In the genomic region with DNA sequence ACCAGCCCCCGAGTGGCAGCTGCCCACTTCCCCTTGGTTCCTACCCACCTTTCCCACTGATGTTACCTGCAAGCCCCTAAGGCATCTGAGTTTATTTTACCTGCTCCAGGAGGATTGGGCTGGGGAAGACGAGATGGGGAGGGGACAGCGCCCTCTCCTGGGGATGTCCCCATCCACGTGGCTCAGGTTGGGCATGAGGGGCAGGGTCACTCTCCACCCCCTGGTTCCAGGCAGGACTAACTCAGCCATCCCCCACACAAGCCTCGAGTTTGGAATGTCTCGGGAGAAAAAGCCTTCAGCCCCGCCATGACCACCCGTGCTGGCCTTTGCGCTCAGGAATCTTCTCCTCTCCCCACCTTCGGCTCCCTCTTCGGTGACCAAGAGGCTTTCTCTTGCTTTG, we compare ENCODE assay signal across 10 cellular contexts.
A peak's percentile ranks its signal among the peaks of the same experiment; 100 is the strongest.
DNase-seq lines count a peak whose midpoint lies in the region; ATAC-seq and TF ChIP-seq lines count a peak whose summit lies in the region.
"Had no signal": no experiment of that assay in that cellular context is flagged by ENCODE, and none has a peak within 500 bp of the region (broad histone marks: within the 10 kb centered on the region; RNA-seq: fewer than 3 reads in every experiment).

No MANE protein-coding gene starts in this region.

- no peaks in the 10 kb centered on the region for H3K9me3 Mint-ChIP-seq in endothelial cell (ENCODE audit: unreplicated experiment)
- H3K9me3 Mint-ChIP-seq in activated naive CD4-positive, alpha-beta T cell treated with anti-CD3 and anti-CD28 coated beads, Interleukin-2, amount 50 U/mL, for 72 hours = no peaks in the 10 kb centered on the region

- H3K27ac Mint-ChIP-seq in endothelial cell (ENCODE audit: unreplicated experiment) = no peak overlapping the region
- H3K27ac Mint-ChIP-seq in activated naive CD4-positive, alpha-beta T cell treated with anti-CD3 and anti-CD28 coated beads, Interleukin-2, amount 50 U/mL, for 72 hours = no peak overlapping the region

- H3K27me3 Mint-ChIP-seq in endothelial cell (ENCODE audit: unreplicated experiment) = peaks cover 8% of the 10 kb centered on the region

- TF ChIP-seq CTCF in Loucy (conservative IDR thresholded peaks at IDR 0.05; ENCODE audit: low read length) (peak; percentile 66), endothelial cell (IDR thresholded peaks at IDR 0.05; ENCODE audit: unreplicated experiment) (peak; percentile 51), neutrophil (IDR thresholded peaks at IDR 0.05) (no peak)

- no peaks in the 10 kb centered on the region for H3K79me2 ChIP-seq in Loucy (ENCODE audit: insufficient read depth, low read length)

- H3K36me3 Mint-ChIP-seq in endothelial cell (ENCODE audit: low read depth, unreplicated experiment) = peaks cover 3% of the 10 kb centered on the region
- H3K36me3 Mint-ChIP-seq in activated naive CD4-positive, alpha-beta T cell treated with anti-CD3 and anti-CD28 coated beads, Interleukin-2, amount 50 U/mL, for 72 hours = no peaks in the 10 kb centered on the region

- ATAC-seq in GM19467 (IDR thresholded peaks at IDR 0.05; ENCODE audit: unreplicated experiment) = no peak
- ATAC-seq in activated naive CD4-positive, alpha-beta T cell treated with anti-CD3 and anti-CD28 coated beads, Interleukin-2, amount 50 U/mL, for 72 hours = no peak

- peak overlapping the region; percentile 94 to 100 (median 98) for H3K27ac ChIP-seq in BLaER1 treated with 17β-estradiol and CSF1 and Interleukin-3, amounts not matched to agents 10 nM and 100 nM
- H3K27ac ChIP-seq in neutrophil = peak overlapping the region; percentile 78

- H3F3A ChIP-seq in Loucy (ENCODE audit: low read depth) = no peaks in the 10 kb centered on the region

- peaks cover 47 to 100% (median 97%) of the 10 kb centered on the region in 10 experiments for H3K4me1 ChIP-seq in BLaER1 treated with 17β-estradiol and CSF1 and Interleukin-3, amounts not matched to agents 10 nM and 100 nM
- H3K4me1 ChIP-seq in Loucy (ENCODE audit: insufficient read depth, low read length, poor library complexity, severe bottlenecking) = no peaks in the 10 kb centered on the region
- peaks cover 22 to 24% of the 10 kb centered on the region in 2 experiments for H3K4me1 ChIP-seq in neutrophil (ENCODE audit: control insufficient read depth in 1 of 2, insufficient read depth in 1 of 2, low read depth in 1 of 2, low read length in 1 of 2)

- no peaks in the 10 kb centered on the region for H3K9me2 ChIP-seq in Loucy (replicated peaks; ENCODE audit: low read depth, low read length)

- H3K4me2 ChIP-seq in BLaER1 treated with 17β-estradiol and CSF1 and Interleukin-3, amounts not matched to agents 10 nM and 100 nM = peak overlapping the region; percentile 85 to 100 (median 95)
- no peak overlapping the region for H3K4me2 ChIP-seq in Loucy (ENCODE audit: low read depth, low read length, poor library complexity, severe bottlenecking)

- no peak overlapping the region for H2AFZ ChIP-seq in Loucy (ENCODE audit: low read length)

- H3K27me3 ChIP-seq in BLaER1 treated with 17β-estradiol and CSF1 and Interleukin-3, amounts not matched to agents 10 nM and 100 nM = no peaks in the 10 kb centered on the region
- no peaks in the 10 kb centered on the region for H3K27me3 ChIP-seq in Loucy (ENCODE audit: insufficient read depth, low read length, poor library complexity, severe bottlenecking)
- H3K27me3 ChIP-seq in neutrophil = no peaks in the 10 kb centered on the region

- H3K36me3 ChIP-seq in BLaER1 treated with 17β-estradiol and CSF1 and Interleukin-3, amounts not matched to agents 10 nM and 100 nM = peaks cover 22 to 96% (median 82%) of the 10 kb centered on the region in 11 experiments
- H3K36me3 ChIP-seq in Loucy (ENCODE audit: insufficient read depth, low read length) (no peaks in the 10 kb centered on the region), neutrophil (no peaks in the 10 kb centered on the region)

- H4K20me1 ChIP-seq in BLaER1 treated with 17β-estradiol and CSF1 and Interleukin-3, amounts not matched to agents 10 nM and 100 nM = peaks cover 0 to 17% (median 0%) of the 10 kb centered on the region in 11 experiments; a peak in 3 of 22 replicates
- H4K20me1 ChIP-seq in Loucy (ENCODE audit: insufficient read depth, low read length, poor library complexity, severe bottlenecking) = no peaks in the 10 kb centered on the region

- H3K4me3 Mint-ChIP-seq in endothelial cell (ENCODE audit: unreplicated experiment) = no peak overlapping the region

- H3K9me3 ChIP-seq in BLaER1 treated with 17β-estradiol and CSF1 and Interleukin-3, amounts not matched to agents 10 nM and 100 nM (replicated peaks in 1 of 11) = no peaks in the 10 kb centered on the region
- no peaks in the 10 kb centered on the region for H3K9me3 ChIP-seq in Loucy (ENCODE audit: insufficient read depth, low read depth, low read length)
- no peaks in the 10 kb centered on the region for H3K9me3 ChIP-seq in neutrophil

- peak overlapping the region in 3 of 10 experiments; percentile 2 to 23 (median 10); a peak in 4 of 20 replicates for H3K4me3 ChIP-seq in BLaER1 treated with 17β-estradiol and CSF1 and Interleukin-3, amounts not matched to agents 10 nM and 100 nM
- H3K4me3 ChIP-seq in Loucy (ENCODE audit: low read length, poor library complexity, severe bottlenecking) (no peak overlapping the region), neutrophil (ENCODE audit: low read depth in 1 of 2, low read length in 1 of 2) (peak overlapping the region in 1 of 2 experiments; percentile 51)

- no peaks in the 10 kb centered on the region for H3K4me1 Mint-ChIP-seq in endothelial cell (ENCODE audit: unreplicated experiment)

- DNase-seq in endothelial cell (ENCODE audit: low spot score) (peak; percentile 41), GM19238 (ENCODE audit: insufficient read length, low spot score) (no peak), T1000 (lab: John Stamatoyannopoulos, UW) (no peak)
- no peak for DNase-seq in activated naive CD4-positive, alpha-beta T cell treated with anti-CD3 and anti-CD28 coated beads, Interleukin-2, amount 50 U/mL, for 72 hours (ENCODE audit: low spot score in 2 of 2)
- DNase-seq: NCI-H510A treated with DMSO at 0.1 percent for 48 hours; stimulated activated CD4-positive, alpha-beta T cell treated with anti-CD3 and anti-CD28 coated beads, Interleukin-12 subunit alpha, Interleukin-12 subunit beta, amount 100 ng/mL, for 4 hours had no signal

- H3K9ac ChIP-seq in BLaER1 treated with 17β-estradiol and CSF1 and Interleukin-3, amounts not matched to agents 10 nM and 100 nM = peak overlapping the region; percentile 75 to 96 (median 90)
- H3K9ac ChIP-seq in Loucy (ENCODE audit: low read depth, low read length, poor library complexity, severe bottlenecking) = no peak overlapping the region
